Comparison of ENCODE assay signal across 8 cellular contexts in genomic region chrX:40558590-40558989, GRCh38.
"Had no signal": no experiment of that assay in that cellular context is flagged by ENCODE, and none has a peak within 500 bp of the region (broad histone marks: within the 10 kb centered on the region; RNA-seq: fewer than 3 reads in every experiment).

No MANE protein-coding gene starts in this region.

- H3K9me3 Mint-ChIP-seq: GM23338, IgD-negative memory B cell had no signal

- H3K27ac Mint-ChIP-seq: GM23338, H9 had no signal

- H3K4me1 Mint-ChIP-seq: GM23338, IgD-negative memory B cell had no signal

- H3K36me3 Mint-ChIP-seq: IgD-negative memory B cell had no signal

- H3K4me3 Mint-ChIP-seq: GM23338, H9 had no signal

- H3K4me2 ChIP-seq: GM23338 had no signal

- FAIRE-seq: H1, H54, HTR-8/SVneo had no signal

- ATAC-seq: GM23338 had no signal

- DNase-seq: H9, HCEC 1CT, KG1 had no signal

- H3K4me3 ChIP-seq: GM23338 had no signal

- H2AFZ ChIP-seq: GM23338 had no signal
